Comparison of ENCODE assay signal across 19 cellular contexts in the genomic region with DNA sequence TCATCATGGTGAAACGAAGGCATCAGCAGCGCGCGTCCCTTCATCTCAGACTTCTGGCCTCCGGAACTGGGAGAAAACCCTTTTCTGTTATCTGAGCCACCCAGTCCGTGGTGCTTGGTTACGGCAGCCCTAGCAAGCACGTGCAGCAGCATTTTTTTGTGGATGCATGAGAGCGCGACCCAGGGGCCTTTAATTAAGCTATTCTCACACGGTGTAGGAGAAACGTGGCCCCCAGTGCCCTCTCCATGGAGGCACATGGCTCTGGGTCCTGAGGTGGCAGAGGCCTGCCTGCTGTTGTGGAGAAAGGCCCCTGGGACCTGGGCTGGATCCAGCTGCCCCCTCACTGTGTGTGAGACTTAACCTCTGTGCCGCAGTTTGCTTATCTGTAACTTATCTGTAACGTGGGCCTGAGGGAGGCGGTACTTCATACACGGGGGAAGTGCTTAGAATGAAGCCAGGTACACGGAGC. TPM values are rescaled to one million over a fixed set of nuclear protein-coding genes. Genes with fewer than 3 reads are reported as not detected.
DNase-seq lines count a peak whose midpoint lies in the region; ATAC-seq and TF ChIP-seq lines count a peak whose summit lies in the region.
"Had no signal": no experiment of that assay in that cellular context is flagged by ENCODE, and none has a peak within 500 bp of the region (broad histone marks: within the 10 kb centered on the region; RNA-seq: fewer than 3 reads in every experiment).

No MANE protein-coding gene starts in this region.

- H3K27ac ChIP-seq in right cardiac atrium (ENCODE audit: low read length): peak overlapping the region; percentile 39
- peak overlapping the region; percentile 88 for H3K27ac ChIP-seq in substantia nigra (ENCODE audit: low read depth, low read length, poor library complexity, severe bottlenecking)
- H3K27ac ChIP-seq in tibial artery: no peak overlapping the region
- H3K27ac ChIP-seq: 22Rv1, suprapubic skin had no signal

- H3K27me3 Mint-ChIP-seq in activated naive CD8-positive, alpha-beta T cell treated with anti-CD3 and anti-CD28 coated beads for 36 hours: peaks cover 18% of the 10 kb centered on the region
- peaks cover 7% of the 10 kb centered on the region for H3K27me3 Mint-ChIP-seq in activated naive CD8-positive, alpha-beta T cell treated with anti-CD3 and anti-CD28 coated beads, Interleukin-2, amount 50 U/mL, for 24 hours
- H3K27me3 Mint-ChIP-seq in activated B cell treated with CpG ODN at 0.5 μM for 24 hours: no peaks in the 10 kb centered on the region
- H3K27me3 Mint-ChIP-seq: brain had no signal

- H3K27me3 ChIP-seq in right cardiac atrium (ENCODE audit: control insufficient read depth, insufficient read depth): no peaks in the 10 kb centered on the region
- H3K27me3 ChIP-seq in tibial artery: no peaks in the 10 kb centered on the region
- H3K27me3 ChIP-seq: BE2C, suprapubic skin had no signal

- DNase-seq in activated naive CD8-positive, alpha-beta T cell treated with anti-CD3 and anti-CD28 coated beads for 36 hours: no peak
- no peak for DNase-seq in activated naive CD8-positive, alpha-beta T cell treated with anti-CD3 and anti-CD28 coated beads, Interleukin-2, amount 50 U/mL, for 24 hours
- DNase-seq in activated B cell treated with CpG ODN at 0.5 μM for 24 hours (no peak), right cardiac atrium (no peak), substantia nigra (lab: John Stamatoyannopoulos, UW) (peak in 1 of 49 donors; percentile 4), posterior vena cava (ENCODE audit: low spot score) (no peak), tibial artery (no peak), ureter (ENCODE audit: low spot score) (no peak)
- DNase-seq: activated T-cell treated with anti-CD3 and anti-CD28 coated beads, Interleukin-2, amount 50 U/mL, for 24 hours; BE2C; NCI-H1105; NCI-H774; stimulated activated CD4-positive, alpha-beta T cell treated with anti-CD3 and anti-CD28 coated beads, Interleukin-2, amount 100 ng/mL, for 48 hours had no signal

- no peaks in the 10 kb centered on the region for H3K36me3 ChIP-seq in tibial artery
- H3K36me3 ChIP-seq: BE2C, suprapubic skin had no signal

- H3K4me3 Mint-ChIP-seq in activated naive CD8-positive, alpha-beta T cell treated with anti-CD3 and anti-CD28 coated beads for 36 hours: no peak overlapping the region
- H3K4me3 Mint-ChIP-seq in activated naive CD8-positive, alpha-beta T cell treated with anti-CD3 and anti-CD28 coated beads, Interleukin-2, amount 50 U/mL, for 24 hours: no peak overlapping the region
- no peak overlapping the region for H3K4me3 Mint-ChIP-seq in activated B cell treated with CpG ODN at 0.5 μM for 24 hours
- H3K4me3 Mint-ChIP-seq: activated CD4-positive, alpha-beta memory T cell treated with anti-CD3 and anti-CD28 coated beads, Interleukin-2, amount 10 ng/mL, durations not matched to agents 7 days and 5 days; activated T-cell treated with anti-CD3 and anti-CD28 coated beads, Interleukin-2, amount 50 U/mL, for 24 hours had no signal

- ATAC-seq in activated naive CD8-positive, alpha-beta T cell treated with anti-CD3 and anti-CD28 coated beads, Interleukin-2, amount 50 U/mL, for 24 hours: no peak
- ATAC-seq in activated B cell treated with CpG ODN at 0.5 μM for 24 hours (ENCODE audit: low read depth) (peak; percentile 37), right cardiac atrium (peak; percentile 7 to 11)
- ATAC-seq: Panc1 had no signal

- peaks cover 11% of the 10 kb centered on the region for H3K4me1 Mint-ChIP-seq in activated naive CD8-positive, alpha-beta T cell treated with anti-CD3 and anti-CD28 coated beads for 36 hours
- H3K4me1 Mint-ChIP-seq in activated naive CD8-positive, alpha-beta T cell treated with anti-CD3 and anti-CD28 coated beads, Interleukin-2, amount 50 U/mL, for 24 hours: peaks cover 26% of the 10 kb centered on the region
- H3K4me1 Mint-ChIP-seq in activated B cell treated with CpG ODN at 0.5 μM for 24 hours: peaks cover 45% of the 10 kb centered on the region

- intact Hi-C loops in activated B cell treated with CpG ODN at 0.5 μM for 24 hours (cut with micrococcal nuclease) (loop anchor here (1.0 kb wide), 1 partner anchor 9 kb away; no protein-coding TSS in a partner anchor), right cardiac atrium (cut with DNase I) (no loop called here), posterior vena cava (cut with DNase I) (no loop called here), tibial artery (cut with DNase I; ENCODE audit: low total_unique reads) (no loop called here)

- POLR2A ChIA-PET in activated B cell treated with CpG ODN at 0.5 μM for 24 hours (lab: Charles Lee): interaction anchor here (1.6 to 1.7 kb wide), 2 partner anchors 10 to 55 kb away, joined by 7 to 8 read pairs; a partner anchor contains a TSS

- CTCF ChIA-PET in activated B cell treated with CpG ODN at 0.5 μM for 24 hours (lab: Charles Lee): interaction anchor here (0.6 kb wide), 1 partner anchor 23 kb away, joined by 3 read pairs; no protein-coding TSS in a partner anchor

- no peaks in the 10 kb centered on the region for H3K9me3 Mint-ChIP-seq in activated naive CD8-positive, alpha-beta T cell treated with anti-CD3 and anti-CD28 coated beads for 36 hours
- no peaks in the 10 kb centered on the region for H3K9me3 Mint-ChIP-seq in activated naive CD8-positive, alpha-beta T cell treated with anti-CD3 and anti-CD28 coated beads, Interleukin-2, amount 50 U/mL, for 24 hours
- no peaks in the 10 kb centered on the region for H3K9me3 Mint-ChIP-seq in activated B cell treated with CpG ODN at 0.5 μM for 24 hours
- H3K9me3 Mint-ChIP-seq: activated CD4-positive, alpha-beta memory T cell treated with anti-CD3 and anti-CD28 coated beads, Interleukin-2, amount 10 ng/mL, durations not matched to agents 7 days and 5 days; activated naive CD4-positive, alpha-beta T cell treated with anti-CD3 and anti-CD28 coated beads, Interleukin-2, amount 50 U/mL, for 72 hours; activated T-cell treated with anti-CD3 and anti-CD28 coated beads, Interleukin-2, amount 50 U/mL, for 24 hours had no signal

- H3K9me3 ChIP-seq in right cardiac atrium (ENCODE audit: control insufficient read depth, low read length): no peaks in the 10 kb centered on the region
- no peaks in the 10 kb centered on the region for H3K9me3 ChIP-seq in tibial artery
- H3K9me3 ChIP-seq: BE2C, suprapubic skin had no signal

- WGBS in right cardiac atrium: 61% methylated on average over 17 of the region's 17 CpGs

- no peaks in the 10 kb centered on the region for H3K36me3 Mint-ChIP-seq in activated naive CD8-positive, alpha-beta T cell treated with anti-CD3 and anti-CD28 coated beads for 36 hours
- H3K36me3 Mint-ChIP-seq in activated naive CD8-positive, alpha-beta T cell treated with anti-CD3 and anti-CD28 coated beads, Interleukin-2, amount 50 U/mL, for 24 hours (ENCODE audit: low read depth): no peaks in the 10 kb centered on the region
- H3K36me3 Mint-ChIP-seq in activated B cell treated with CpG ODN at 0.5 μM for 24 hours (ENCODE audit: low read depth): peaks cover 9% of the 10 kb centered on the region

- H3K4me3 ChIP-seq in right cardiac atrium (ENCODE audit: low read length) (no peak overlapping the region), tibial artery (no peak overlapping the region)
- H3K4me3 ChIP-seq: suprapubic skin had no signal

- H3K27ac Mint-ChIP-seq in activated naive CD8-positive, alpha-beta T cell treated with anti-CD3 and anti-CD28 coated beads for 36 hours: peak overlapping the region; percentile 38
- no peak overlapping the region for H3K27ac Mint-ChIP-seq in activated naive CD8-positive, alpha-beta T cell treated with anti-CD3 and anti-CD28 coated beads, Interleukin-2, amount 50 U/mL, for 24 hours
- peak overlapping the region; percentile 79 for H3K27ac Mint-ChIP-seq in activated B cell treated with CpG ODN at 0.5 μM for 24 hours
- H3K27ac Mint-ChIP-seq: activated CD4-positive, alpha-beta memory T cell treated with anti-CD3 and anti-CD28 coated beads, Interleukin-2, amount 10 ng/mL, durations not matched to agents 7 days and 5 days; activated naive CD4-positive, alpha-beta T cell treated with anti-CD3 and anti-CD28 coated beads, Interleukin-2, amount 50 U/mL, for 72 hours; activated T-cell treated with anti-CD3 and anti-CD28 coated beads, Interleukin-2, amount 50 U/mL, for 24 hours had no signal

- H3K4me1 ChIP-seq in right cardiac atrium (ENCODE audit: control insufficient read depth, insufficient read depth, low read length) (peaks cover 8% of the 10 kb centered on the region), tibial artery (no peaks in the 10 kb centered on the region)
- H3K4me1 ChIP-seq: BE2C, suprapubic skin had no signal

- TF ChIP-seq CTCF in activated B cell treated with CpG ODN at 0.5 μM for 24 hours (IDR thresholded peaks at IDR 0.05) (no peak), tibial artery (IDR thresholded peaks at IDR 0.05) (no peak)

RNA-seq across cellular contexts. Expression of a gene that starts 9.5 kb away (rescaled TPM):
- total RNA-seq in activated naive CD8-positive, alpha-beta T cell treated with anti-CD3 and anti-CD28 coated beads for 36 hours: under 1 TPM; 0.04 to 0.38 TPM
- total RNA-seq in activated B cell treated with CpG ODN at 0.5 μM for 24 hours (3.4 and 4.7 TPM in 2 replicates), right cardiac atrium (10 to 100 TPM; 27.0 to 34.9 (median 30.7) TPM), posterior vena cava (1 to 10 TPM; 3.7 to 8.4 TPM), ureter (2.2 TPM)
- polyA plus RNA-seq in right cardiac atrium: 11.0 TPM
- total RNA-seq: activated CD4-positive, alpha-beta memory T cell treated with anti-CD3 and anti-CD28 coated beads, Interleukin-2, amount 10 ng/mL, durations not matched to agents 7 days and 5 days; activated naive CD4-positive, alpha-beta T cell treated with anti-CD3 and anti-CD28 coated beads, Interleukin-2, amount 50 U/mL, for 72 hours had no signal

Comparison
In these comparisons a context has a peak if more than half of its experiments do, and no peak if none do; other contexts are left out.
1. H3K27ac ChIP-seq: peak in right cardiac atrium (single experiment) and substantia nigra (single experiment); none in tibial artery (0 of 2).